ENCODE assay signal across 21 cellular contexts in genomic region chr12:34603382-34604035, GRCh38.
DNase-seq lines count a peak whose midpoint lies in the region; ATAC-seq, FAIRE-seq and TF ChIP-seq lines count a peak whose summit lies in the region.
"Had no signal": no experiment of that assay in that cellular context is flagged by ENCODE, and none has a peak within 500 bp of the region (broad histone marks: within the 10 kb centered on the region; RNA-seq: fewer than 3 reads in every experiment).

No MANE protein-coding gene starts in this region.

- H3K9ac ChIP-seq in kidney (ENCODE audit: low read length in 2 of 2) = no peak overlapping the region

- ATAC-seq in HG03045 (IDR thresholded peaks at IDR 0.05; ENCODE audit: unreplicated experiment) = no peak
- ATAC-seq: A549 had no signal

- H3K36me3 ChIP-seq in kidney (ENCODE audit: control insufficient read depth in 1 of 2, insufficient read depth in 2 of 2, low read length in 2 of 2) = no peaks in the 10 kb centered on the region
- no peaks in the 10 kb centered on the region for H3K36me3 ChIP-seq in spleen
- H3K36me3 ChIP-seq: SJSA1 had no signal

- POLR2A ChIA-PET in HEK293T (lab: Yijun Ruan, JAX) = no interaction called here

- no peak for TF ChIP-seq CTCF in kidney (IDR thresholded peaks at IDR 0.05; ENCODE audit: borderline replicate concordance, extremely low read depth, insufficient read depth)
- no peak for TF ChIP-seq CTCF in spleen (IDR thresholded peaks at IDR 0.05 in 8 of 11, conservative IDR thresholded peaks at IDR 0.05 in 3 of 11)

- 67 to 73% (median 69%) methylated on average over 21 of the region's 21 CpGs for WGBS in spleen, 5 donors

- FAIRE-seq in kidney (lab: Jason Lieb, UNC) = no peak
- FAIRE-seq: A549, GM12891, H1 had no signal

- H3K4me1 ChIP-seq in kidney (ENCODE audit: control insufficient read depth in 1 of 2, insufficient read depth in 1 of 2, low read depth in 1 of 2, low read length in 2 of 2) (no peaks in the 10 kb centered on the region), spleen (no peaks in the 10 kb centered on the region)
- H3K4me1 ChIP-seq: A549, Caco-2, SJSA1 had no signal

- no peak overlapping the region for H3K27ac ChIP-seq in kidney (ENCODE audit: low read depth in 2 of 2, low read length in 2 of 2)
- H3K27ac ChIP-seq in spleen = no peak overlapping the region
- H3K27ac ChIP-seq: A549, HL-60, PC-9, SJSA1 had no signal

- no peak for TF ChIP-seq POLR2A in spleen (IDR thresholded peaks at IDR 0.05)

- CTCF ChIA-PET in HEK293T (lab: Yijun Ruan, JAX) = no interaction called here

- no peak overlapping the region for H3K4me3 ChIP-seq in kidney (ENCODE audit: low read length in 2 of 2)
- H3K4me3 ChIP-seq in spleen = no peak overlapping the region
- H3K4me3 ChIP-seq: A549, PC-9, SJSA1 had no signal

- intact Hi-C loops in kidney (cut with DNase I) (no loop called here), spleen (cut with DNase I; ENCODE audit: low total_unique reads) (no loop called here)

- H3K9me3 ChIP-seq in kidney (ENCODE audit: control insufficient read depth in 1 of 2, low read length in 2 of 2) (peaks cover 0 to 35% of the 10 kb centered on the region in 2 donors), spleen (peaks cover 0 to 100% (median 100%) of the 10 kb centered on the region in 8 donors)
- H3K9me3 ChIP-seq: A549 had no signal

- peak; percentile 2 for DNase-seq in GM03348 (ENCODE audit: low spot score)
- DNase-seq in HEK293T (ENCODE audit: extremely low spot score) = peak; percentile 0
- DNase-seq in kidney = peak; percentile 38
- peak; percentile 41 for DNase-seq in spleen
- DNase-seq in stimulated activated naive CD4-positive, alpha-beta T cell treated with Interleukin-2 at 50 U/mL for 16 hours (lab: John Stamatoyannopoulos, UW) = no peak
- no peak for DNase-seq in stimulated activated naive CD4-positive, alpha-beta T cell (lab: John Stamatoyannopoulos, UW)
- DNase-seq: DMS153, GF-D8, IMR-90, NCI-H1417, NCI-H1930, NCI-H345, NCI-H524 treated with DMSO at 0.1 percent for 48 hours, PC-9 had no signal

- no peaks in the 10 kb centered on the region for H3K27me3 ChIP-seq in spleen (replicated peaks in 1 of 7)
- H3K27me3 ChIP-seq: SJSA1 had no signal

TF ChIP-seq in HEK293T, 16 proteins besides CTCF, POLR2A, EP300 and RAD21:
- TF ChIP-seq TARDBP (IDR thresholded peaks at IDR 0.05) = no peak
- no peak for TF ChIP-seq SUZ12 (IDR thresholded peaks at IDR 0.05)
- TF ChIP-seq ARNT (IDR thresholded peaks at IDR 0.05) = no peak
- TF ChIP-seq PKNOX1 (IDR thresholded peaks at IDR 0.05) = no peak
- TF ChIP-seq HDGF (IDR thresholded peaks at IDR 0.05; ENCODE audit: borderline replicate concordance) = no peak
- TF ChIP-seq BHLHE40 (IDR thresholded peaks at IDR 0.05; ENCODE audit: borderline replicate concordance) = no peak
- no peak for TF ChIP-seq FOXM1 (IDR thresholded peaks at IDR 0.05; ENCODE audit: borderline replicate concordance)
- no peak for TF ChIP-seq L3MBTL2 (conservative IDR thresholded peaks at IDR 0.05)
- TF ChIP-seq SP1 (IDR thresholded peaks at IDR 0.05) = no peak

Comparison
In these comparisons a context has a peak if more than half of its experiments do, and no peak if none do; other contexts are left out.
1. DNase-seq: peak in GM03348 (single experiment), HEK293T (single experiment), kidney (single experiment) and spleen (single experiment); none in stimulated activated naive CD4-positive, alpha-beta T cell treated with Interleukin-2 at 50 U/mL for 16 hours (single experiment) and stimulated activated naive CD4-positive, alpha-beta T cell (0 of 6).